In the genomic region with DNA sequence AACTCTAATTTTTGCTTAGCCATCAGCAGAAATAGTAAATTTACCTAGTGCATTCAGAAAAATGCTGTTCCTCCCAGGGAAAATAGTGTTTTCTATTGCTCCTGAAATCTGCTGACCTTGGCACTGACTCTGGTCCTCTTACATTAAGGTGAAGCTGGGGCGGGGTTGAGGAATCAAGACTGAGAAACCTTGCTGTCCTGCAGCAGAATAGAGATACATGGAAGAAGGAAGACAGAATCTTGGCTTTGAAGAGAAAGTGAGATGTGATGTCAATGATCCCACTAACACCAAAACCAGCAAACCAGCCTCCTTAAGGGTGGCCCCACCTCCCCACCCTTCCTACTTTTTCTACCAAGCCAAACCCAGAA, we compare ENCODE assay signal across 18 cellular contexts. TPM values are rescaled to one million over a fixed set of nuclear protein-coding genes. Genes with fewer than 3 reads are reported as not detected.
DNase-seq lines count a peak whose midpoint lies in the region; ATAC-seq and TF ChIP-seq lines count a peak whose summit lies in the region.
"Had no signal": no experiment of that assay in that cellular context is flagged by ENCODE, and none has a peak within 500 bp of the region (broad histone marks: within the 10 kb centered on the region; RNA-seq: fewer than 3 reads in every experiment).

No MANE protein-coding gene starts in this region.

- no peaks in the 10 kb centered on the region for H3K27me3 Mint-ChIP-seq in activated CD4-positive, alpha-beta memory T cell treated with anti-CD3 and anti-CD28 coated beads, Interleukin-2, amount 10 ng/mL, durations not matched to agents 7 days and 5 days
- no peaks in the 10 kb centered on the region for H3K27me3 Mint-ChIP-seq in activated CD4-positive, alpha-beta memory T cell treated with anti-CD3 and anti-CD28 coated beads for 36 hours
- H3K27me3 Mint-ChIP-seq in activated CD8-positive, alpha-beta T cell treated with anti-CD3 and anti-CD28 coated beads for 36 hours, result no peaks in the 10 kb centered on the region
- H3K27me3 Mint-ChIP-seq in naive thymus-derived CD8-positive, alpha-beta T cell, result no peaks in the 10 kb centered on the region

- CTCF ChIA-PET in activated CD4-positive, alpha-beta memory T cell treated with anti-CD3 and anti-CD28 coated beads, Interleukin-2, amount 10 ng/mL, durations not matched to agents 7 days and 5 days (lab: Charles Lee), result no interaction called here
- CTCF ChIA-PET in activated CD4-positive, alpha-beta memory T cell treated with anti-CD3 and anti-CD28 coated beads for 36 hours (lab: Charles Lee), result no interaction called here
- CTCF ChIA-PET in activated CD8-positive, alpha-beta T cell treated with anti-CD3 and anti-CD28 coated beads for 36 hours (lab: Charles Lee), result interaction anchor here (1.0 kb wide), 1 partner anchor 9 kb away, joined by 3 read pairs; no protein-coding TSS in a partner anchor

- H3K4me3 Mint-ChIP-seq in activated CD4-positive, alpha-beta memory T cell treated with anti-CD3 and anti-CD28 coated beads, Interleukin-2, amount 10 ng/mL, durations not matched to agents 7 days and 5 days, result no peak overlapping the region
- H3K4me3 Mint-ChIP-seq in activated CD4-positive, alpha-beta memory T cell treated with anti-CD3 and anti-CD28 coated beads for 36 hours, result no peak overlapping the region
- H3K4me3 Mint-ChIP-seq in activated CD8-positive, alpha-beta T cell treated with anti-CD3 and anti-CD28 coated beads for 36 hours, result peak overlapping the region; percentile 61
- peak overlapping the region; percentile 56 to 90 (median 80) for H3K4me3 Mint-ChIP-seq in naive thymus-derived CD8-positive, alpha-beta T cell

- POLR2A ChIA-PET in activated CD4-positive, alpha-beta memory T cell treated with anti-CD3 and anti-CD28 coated beads, Interleukin-2, amount 10 ng/mL, durations not matched to agents 7 days and 5 days (lab: Charles Lee), result no interaction called here
- POLR2A ChIA-PET in activated CD4-positive, alpha-beta memory T cell treated with anti-CD3 and anti-CD28 coated beads for 36 hours (lab: Charles Lee), result no interaction called here
- POLR2A ChIA-PET in activated CD8-positive, alpha-beta T cell treated with anti-CD3 and anti-CD28 coated beads for 36 hours (lab: Charles Lee), result no interaction called here
- POLR2A ChIA-PET in naive thymus-derived CD8-positive, alpha-beta T cell (lab: Charles Lee), result interaction anchor here (1.0 to 1.9 kb wide), 4 partner anchors 9 to 72 kb away, joined by 3 to 5 read pairs (median 5); no protein-coding TSS in a partner anchor

- TF ChIP-seq CTCF in GM12875 (IDR thresholded peaks at IDR 0.05; ENCODE audit: borderline replicate concordance, insufficient read depth, low read depth, low read length), result no peak
- TF ChIP-seq CTCF in activated CD8-positive, alpha-beta T cell treated with anti-CD3 and anti-CD28 coated beads for 36 hours (IDR thresholded peaks at IDR 0.05), result no peak

- peak overlapping the region; percentile 49 for H3K4me3 ChIP-seq in GM12875 (ENCODE audit: low read depth, low read length)
- H3K4me3 ChIP-seq: left lung, mucosa of descending colon had no signal

- DNase-seq in activated CD4-positive, alpha-beta memory T cell treated with anti-CD3 and anti-CD28 coated beads, Interleukin-2, amount 10 ng/mL, durations not matched to agents 7 days and 5 days, result no peak
- no peak for DNase-seq in activated CD4-positive, alpha-beta memory T cell treated with anti-CD3 and anti-CD28 coated beads for 36 hours
- no peak for DNase-seq in activated CD8-positive, alpha-beta T cell treated with anti-CD3 and anti-CD28 coated beads for 36 hours
- no peak for DNase-seq in naive thymus-derived CD8-positive, alpha-beta T cell
- DNase-seq in COLO668 (lab: John Stamatoyannopoulos, UW; ENCODE audit: unreplicated experiment), result no peak
- DNase-seq: ACHN, aorta, left lung, mucosa of descending colon, NCI-H1436 treated with DMSO at 0.1 percent for 48 hours, NCI-H748 treated with DMSO at 0.1 percent for 48 hours, SK-N-SH, trophoblast cell had no signal

- peaks cover 16% of the 10 kb centered on the region for H3K36me3 Mint-ChIP-seq in activated CD4-positive, alpha-beta memory T cell treated with anti-CD3 and anti-CD28 coated beads, Interleukin-2, amount 10 ng/mL, durations not matched to agents 7 days and 5 days (ENCODE audit: low read depth)
- peaks cover 4% of the 10 kb centered on the region for H3K36me3 Mint-ChIP-seq in activated CD4-positive, alpha-beta memory T cell treated with anti-CD3 and anti-CD28 coated beads for 36 hours
- H3K36me3 Mint-ChIP-seq in activated CD8-positive, alpha-beta T cell treated with anti-CD3 and anti-CD28 coated beads for 36 hours (ENCODE audit: low read depth), result no peaks in the 10 kb centered on the region
- no peaks in the 10 kb centered on the region for H3K36me3 Mint-ChIP-seq in naive thymus-derived CD8-positive, alpha-beta T cell

- intact Hi-C loops in activated CD4-positive, alpha-beta memory T cell treated with anti-CD3 and anti-CD28 coated beads for 36 hours (cut with micrococcal nuclease), result no loop called here
- intact Hi-C loops in activated CD8-positive, alpha-beta T cell treated with anti-CD3 and anti-CD28 coated beads for 36 hours (cut with micrococcal nuclease), result no loop called here

- ATAC-seq in activated CD8-positive, alpha-beta T cell treated with anti-CD3 and anti-CD28 coated beads for 36 hours, result no peak
- ATAC-seq in naive thymus-derived CD8-positive, alpha-beta T cell, result no peak
- no peak for ATAC-seq in GM19455 (IDR thresholded peaks at IDR 0.05; ENCODE audit: unreplicated experiment)
- ATAC-seq in HG03521 (IDR thresholded peaks at IDR 0.05; ENCODE audit: unreplicated experiment), result no peak

- H3K9me3 Mint-ChIP-seq in activated CD4-positive, alpha-beta memory T cell treated with anti-CD3 and anti-CD28 coated beads, Interleukin-2, amount 10 ng/mL, durations not matched to agents 7 days and 5 days, result peaks cover 5% of the 10 kb centered on the region
- H3K9me3 Mint-ChIP-seq in activated CD4-positive, alpha-beta memory T cell treated with anti-CD3 and anti-CD28 coated beads for 36 hours, result no peaks in the 10 kb centered on the region
- peaks cover 3% of the 10 kb centered on the region for H3K9me3 Mint-ChIP-seq in activated CD8-positive, alpha-beta T cell treated with anti-CD3 and anti-CD28 coated beads for 36 hours
- H3K9me3 Mint-ChIP-seq in naive thymus-derived CD8-positive, alpha-beta T cell, result peaks cover 0 to 2% (median 0%) of the 10 kb centered on the region in 9 donors

- peaks cover 56% of the 10 kb centered on the region for H3K4me1 Mint-ChIP-seq in activated CD4-positive, alpha-beta memory T cell treated with anti-CD3 and anti-CD28 coated beads, Interleukin-2, amount 10 ng/mL, durations not matched to agents 7 days and 5 days
- H3K4me1 Mint-ChIP-seq in activated CD4-positive, alpha-beta memory T cell treated with anti-CD3 and anti-CD28 coated beads for 36 hours (ENCODE audit: low read depth), result peaks cover 42% of the 10 kb centered on the region
- peaks cover 42% of the 10 kb centered on the region for H3K4me1 Mint-ChIP-seq in activated CD8-positive, alpha-beta T cell treated with anti-CD3 and anti-CD28 coated beads for 36 hours (ENCODE audit: low read depth)
- H3K4me1 Mint-ChIP-seq in naive thymus-derived CD8-positive, alpha-beta T cell, result peaks cover 33 to 83% (median 70%) of the 10 kb centered on the region in 4 donors

- H3K27ac Mint-ChIP-seq in activated CD4-positive, alpha-beta memory T cell treated with anti-CD3 and anti-CD28 coated beads, Interleukin-2, amount 10 ng/mL, durations not matched to agents 7 days and 5 days, result peak overlapping the region; percentile 29
- no peak overlapping the region for H3K27ac Mint-ChIP-seq in activated CD4-positive, alpha-beta memory T cell treated with anti-CD3 and anti-CD28 coated beads for 36 hours
- H3K27ac Mint-ChIP-seq in activated CD8-positive, alpha-beta T cell treated with anti-CD3 and anti-CD28 coated beads for 36 hours, result peak overlapping the region; percentile 18
- H3K27ac Mint-ChIP-seq in naive thymus-derived CD8-positive, alpha-beta T cell, result peak overlapping the region in 8 of 10 donors; percentile 90 to 99 (median 96)

RNA-seq across cellular contexts. Expression of a gene that starts 0.8 kb away (rescaled TPM):
- total RNA-seq in activated CD4-positive, alpha-beta memory T cell treated with anti-CD3 and anti-CD28 coated beads, Interleukin-2, amount 10 ng/mL, durations not matched to agents 7 days and 5 days, result 1 to 10 TPM; 1.7 to 2.2 TPM
- total RNA-seq in activated CD4-positive, alpha-beta memory T cell treated with anti-CD3 and anti-CD28 coated beads for 36 hours, result under 1 TPM; 0.24 to 0.64 TPM
- total RNA-seq in activated CD8-positive, alpha-beta T cell treated with anti-CD3 and anti-CD28 coated beads for 36 hours, result under 1 TPM in 1 of 2 experiments, not detected in 1; 0.32 TPM
- 1 to 10 TPM; 2.2 to 3.0 TPM for total RNA-seq in naive thymus-derived CD8-positive, alpha-beta T cell
- polyA plus RNA-seq in naive thymus-derived CD8-positive, alpha-beta T cell, result 1 to 10 TPM; 6.0 to 7.0 (median 6.3) TPM
- total RNA-seq: HT1080, renal cortical epithelial cell had no signal
- polyA plus RNA-seq: SK-N-SH had no signal

Comparison
In these comparisons a context has a peak if more than half of its experiments do, and no peak if none do; other contexts are left out.
1. H3K4me3 Mint-ChIP-seq: peak in activated CD8-positive, alpha-beta T cell treated with anti-CD3 and anti-CD28 coated beads for 36 hours (single experiment) and naive thymus-derived CD8-positive, alpha-beta T cell (10 of 10); none in activated CD4-positive, alpha-beta memory T cell treated with anti-CD3 and anti-CD28 coated beads, Interleukin-2, amount 10 ng/mL, durations not matched to agents 7 days and 5 days (single experiment) and activated CD4-positive, alpha-beta memory T cell treated with anti-CD3 and anti-CD28 coated beads for 36 hours (single experiment).